8 cellular contexts compared by ENCODE assay signal in the genomic region with DNA sequence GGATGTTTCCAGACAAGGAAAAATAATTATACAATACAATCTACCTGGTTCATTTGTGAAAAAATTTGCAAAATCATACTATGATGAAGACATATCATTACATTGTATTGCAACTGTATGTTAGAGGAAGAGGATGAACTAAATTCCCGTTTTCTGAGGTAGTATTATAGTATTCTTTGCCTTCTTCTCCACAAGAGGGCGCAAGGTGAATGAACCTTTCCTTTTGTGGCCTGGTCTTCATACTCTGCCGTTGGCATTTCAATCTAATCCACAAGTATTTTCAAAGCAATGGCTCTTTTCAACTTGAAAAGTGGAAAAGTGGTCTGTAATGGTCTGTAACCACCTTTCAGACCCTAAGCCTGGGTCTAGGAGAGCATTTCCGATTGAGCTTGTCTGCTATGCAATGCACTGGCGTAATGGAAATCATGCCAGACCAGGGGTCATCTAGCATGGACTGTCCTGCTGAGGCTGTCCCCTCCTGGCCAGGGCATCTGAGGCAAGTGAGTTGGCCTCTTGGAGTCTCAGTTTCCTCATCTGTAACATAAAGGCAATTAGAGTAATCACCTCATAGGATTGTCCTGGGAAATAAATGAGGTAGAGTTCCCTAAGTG. TPM values are rescaled to one million over a fixed set of nuclear protein-coding genes. Genes with fewer than 3 reads are reported as not detected.
A peak's percentile ranks its signal among the peaks of the same experiment; 100 is the strongest.
DNase-seq lines count a peak whose midpoint lies in the region; ATAC-seq and TF ChIP-seq lines count a peak whose summit lies in the region.

No MANE protein-coding gene starts in this region.

- H3K27me3 ChIP-seq in Loucy (ENCODE audit: insufficient read depth, low read length, poor library complexity, severe bottlenecking): no peaks in the 10 kb centered on the region
- no peaks in the 10 kb centered on the region for H3K27me3 ChIP-seq in sigmoid colon

- H3K27ac ChIP-seq in sigmoid colon: no peak overlapping the region

- H3K79me2 ChIP-seq in Loucy (ENCODE audit: insufficient read depth, low read length): no peaks in the 10 kb centered on the region

- H3F3A ChIP-seq in Loucy (ENCODE audit: low read depth): no peaks in the 10 kb centered on the region

- no peak overlapping the region for H3K4me2 ChIP-seq in Loucy (ENCODE audit: low read depth, low read length, poor library complexity, severe bottlenecking)

- no peaks in the 10 kb centered on the region for H3K9me2 ChIP-seq in Loucy (replicated peaks; ENCODE audit: low read depth, low read length)

- H3K9me3 ChIP-seq in Loucy (ENCODE audit: insufficient read depth, low read depth, low read length) (no peaks in the 10 kb centered on the region), sigmoid colon (no peaks in the 10 kb centered on the region)

- no peak overlapping the region for H3K4me3 ChIP-seq in Loucy (ENCODE audit: low read length, poor library complexity, severe bottlenecking)
- H3K4me3 ChIP-seq in sigmoid colon: no peak overlapping the region

- H3K4me1 ChIP-seq in Loucy (ENCODE audit: insufficient read depth, low read length, poor library complexity, severe bottlenecking) (no peaks in the 10 kb centered on the region), sigmoid colon (peaks cover 0 to 4% (median 1%) of the 10 kb centered on the region in 4 donors)

- WGBS in sigmoid colon, 2 donors: 32 to 38% methylated on average over 5 of the region's 5 CpGs

- ATAC-seq in GM21576 (IDR thresholded peaks at IDR 0.05; ENCODE audit: unreplicated experiment) (peak; percentile 51), left ventricle myocardium superior (peak; percentile 86)

- no peak overlapping the region for H3K9ac ChIP-seq in Loucy (ENCODE audit: low read depth, low read length, poor library complexity, severe bottlenecking)

- intact Hi-C loops in left ventricle myocardium superior (cut with micrococcal nuclease): no loop called here
- intact Hi-C loops in sigmoid colon (cut with DNase I): loop anchor here (5.0 to 10.0 kb wide), 3 partner anchors 47 to 174 kb away; a partner anchor contains a TSS

- no peak for TF ChIP-seq EP300 in sigmoid colon (IDR thresholded peaks at IDR 0.05)

- TF ChIP-seq CTCF in Loucy (conservative IDR thresholded peaks at IDR 0.05; ENCODE audit: low read length): peak; percentile 86
- TF ChIP-seq CTCF in sigmoid colon (IDR thresholded peaks at IDR 0.05): peak in 3 of 4 experiments; percentile 43 to 72 (median 57)

- no peak for TF ChIP-seq POLR2A in sigmoid colon (IDR thresholded peaks at IDR 0.05)

- H2AFZ ChIP-seq in Loucy (ENCODE audit: low read length): peak overlapping the region; percentile 76

- DNase-seq in EH (ENCODE audit: low read depth) (peak; percentile 75), OCI-M2 (lab: John Stamatoyannopoulos, UW; ENCODE audit: unreplicated experiment) (peak; percentile 40), amniotic epithelial cell (ENCODE audit: low read depth) (peak; percentile 64), left ventricle myocardium superior (no peak), sigmoid colon (no peak)
- no peak for DNase-seq in NK-92 treated with Interleukin-12 subunit alpha and Interleukin-12 subunit beta, amount 100 ng/mL, for 24 hours (lab: John Stamatoyannopoulos, UW)

- H3K36me3 ChIP-seq in Loucy (ENCODE audit: insufficient read depth, low read length): no peaks in the 10 kb centered on the region
- H3K36me3 ChIP-seq in sigmoid colon: no peaks in the 10 kb centered on the region

- no peaks in the 10 kb centered on the region for H4K20me1 ChIP-seq in Loucy (ENCODE audit: insufficient read depth, low read length, poor library complexity, severe bottlenecking)

RNA-seq across cellular contexts. Expression of a gene that starts 30.8 kb away (rescaled TPM):
- total RNA-seq in left ventricle myocardium superior: 0.62 TPM
- total RNA-seq in sigmoid colon: 1 to 10 TPM; 1.9 to 3.3 (median 2.2) TPM
- 1 to 10 TPM; 1.6 to 2.5 (median 1.8) TPM for polyA plus RNA-seq in sigmoid colon

Comparison
In these comparisons a context has a peak if more than half of its experiments do, and no peak if none do; other contexts are left out.
1. DNase-seq: peak in EH (single experiment), OCI-M2 (single experiment) and amniotic epithelial cell (single experiment); none in left ventricle myocardium superior (single experiment), sigmoid colon (single experiment) and NK-92 treated with Interleukin-12 subunit alpha and Interleukin-12 subunit beta, amount 100 ng/mL, for 24 hours (single experiment).